ENCODE assay signal across 16 cellular contexts in the genomic region with DNA sequence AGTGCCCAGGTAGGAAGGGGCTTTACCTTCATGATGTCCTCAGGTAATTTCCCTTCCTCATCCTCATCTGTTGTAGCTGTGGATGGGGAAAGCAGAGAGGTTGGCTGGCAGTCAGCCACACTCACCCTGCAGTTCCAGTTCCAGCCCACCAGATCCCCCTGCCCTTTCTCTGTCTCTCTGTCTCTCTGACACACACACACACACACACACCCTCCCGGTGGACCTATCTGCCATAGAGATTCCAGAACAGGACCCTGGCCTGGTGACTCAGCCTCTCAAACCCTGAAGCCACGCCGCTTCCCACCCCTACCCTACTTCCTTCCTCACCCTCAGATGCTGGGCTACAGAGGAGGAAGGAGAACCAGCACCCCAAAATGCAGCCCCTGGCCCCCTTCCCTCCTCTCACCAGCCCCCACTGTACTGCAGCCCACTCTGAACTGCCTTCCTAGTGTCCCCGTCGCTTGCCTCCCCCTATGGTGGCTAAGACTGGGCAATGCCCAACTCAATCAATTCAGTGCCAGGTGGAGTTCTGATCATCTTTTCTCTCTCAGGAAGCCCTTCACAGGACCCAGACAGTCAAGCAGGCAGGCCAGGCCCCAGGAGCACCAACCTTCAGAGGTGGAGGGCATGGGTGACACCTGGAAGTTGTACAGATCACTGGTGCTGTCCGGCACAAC. TPM values are rescaled to one million over a fixed set of nuclear protein-coding genes. Genes with fewer than 3 reads are reported as not detected.
DNase-seq lines count a peak whose midpoint lies in the region; ATAC-seq and TF ChIP-seq lines count a peak whose summit lies in the region.
"Had no signal": no experiment of that assay in that cellular context is flagged by ENCODE, and none has a peak within 500 bp of the region (broad histone marks: within the 10 kb centered on the region; RNA-seq: fewer than 3 reads in every experiment).

No MANE protein-coding gene starts in this region.

- H3K79me2 ChIP-seq in hepatocyte = peaks cover 28% of the 10 kb centered on the region

- DNase-seq in activated CD4-positive, alpha-beta T cell treated with anti-CD3 and anti-CD28 coated beads for 36 hours = peak; percentile 28
- DNase-seq in activated CD4-positive, alpha-beta T cell treated with anti-CD3 and anti-CD28 coated beads, Interleukin-2, amount 50 U/mL, for 1 hour = no peak
- peak; percentile 44 for DNase-seq in activated T-cell treated with anti-CD3 and anti-CD28 coated beads, Interleukin-2, amount 50 U/mL, for 24 hours
- DNase-seq in esophagus muscularis mucosa (ENCODE audit: extremely low spot score) (no peak), NCI-H1048 (lab: John Stamatoyannopoulos, UW) (no peak), hepatocyte (ENCODE audit: low spot score) (no peak)
- peak; percentile 11 to 37 for DNase-seq in stimulated activated naive CD8-positive, alpha-beta T cell treated with anti-CD3 and anti-CD28 coated beads, Interleukin-15, amount 100 ng/mL, for 72 hours
- DNase-seq: cerebellar nuclear complex, HFFc6, mesenchymal stem cell, NCI-H69 had no signal

- TF ChIP-seq CTCF in esophagus muscularis mucosa (IDR thresholded peaks at IDR 0.05) (no peak), hepatocyte (IDR thresholded peaks at IDR 0.05; ENCODE audit: poor library complexity) (no peak)

- H3K36me3 ChIP-seq in esophagus muscularis mucosa (peaks cover 48 to 76% (median 68%) of the 10 kb centered on the region in 4 donors), hepatocyte (replicated peaks; ENCODE audit: insufficient read depth, low read depth) (no peaks in the 10 kb centered on the region)

- H3K9me3 Mint-ChIP-seq in activated CD4-positive, alpha-beta T cell treated with anti-CD3 and anti-CD28 coated beads for 36 hours (ENCODE audit: low read depth) = no peaks in the 10 kb centered on the region
- no peaks in the 10 kb centered on the region for H3K9me3 Mint-ChIP-seq in activated T-cell treated with anti-CD3 and anti-CD28 coated beads, Interleukin-2, amount 50 U/mL, for 24 hours
- H3K9me3 Mint-ChIP-seq in stimulated activated naive CD8-positive, alpha-beta T cell treated with anti-CD3 and anti-CD28 coated beads, Interleukin-15, amount 100 ng/mL, for 72 hours = no peaks in the 10 kb centered on the region
- H3K9me3 Mint-ChIP-seq: HFFc6 had no signal

- H3K4me3 ChIP-seq in esophagus muscularis mucosa (no peak overlapping the region), hepatocyte (no peak overlapping the region)
- H3K4me3 ChIP-seq: SK-N-MC had no signal

- TF ChIP-seq EP300 in esophagus muscularis mucosa (IDR thresholded peaks at IDR 0.05) = no peak

- intact Hi-C loops in activated CD4-positive, alpha-beta T cell treated with anti-CD3 and anti-CD28 coated beads for 36 hours (cut with DNase I, micrococcal nuclease) = no loop called here
- intact Hi-C loops in esophagus muscularis mucosa (cut with DNase I) = no loop called here

- peaks cover 25% of the 10 kb centered on the region for H4K20me1 ChIP-seq in hepatocyte (ENCODE audit: insufficient read depth, poor library complexity, severe bottlenecking)

- H3K9me3 ChIP-seq in esophagus muscularis mucosa (no peaks in the 10 kb centered on the region), hepatocyte (ENCODE audit: low read depth) (no peaks in the 10 kb centered on the region)

- CTCF ChIA-PET in activated CD4-positive, alpha-beta T cell treated with anti-CD3 and anti-CD28 coated beads for 36 hours (lab: Charles Lee) = interaction anchor here (0.8 to 1.8 kb wide), 3 partner anchors 13 to 60 kb away, joined by 4 read pairs; no protein-coding TSS in a partner anchor

- H3K27ac ChIP-seq in esophagus muscularis mucosa (replicated peaks in 1 of 4) = peak overlapping the region; percentile 2 to 98 (median 26)
- no peak overlapping the region for H3K27ac ChIP-seq in hepatocyte
- H3K27ac ChIP-seq: SK-N-MC had no signal

- TF ChIP-seq POLR2A in esophagus muscularis mucosa (IDR thresholded peaks at IDR 0.05; ENCODE audit: low read depth) = no peak

- no peaks in the 10 kb centered on the region for H3K9me2 ChIP-seq in hepatocyte (replicated peaks; ENCODE audit: insufficient read depth)

- H3K27me3 ChIP-seq in esophagus muscularis mucosa = no peaks in the 10 kb centered on the region
- H3K27me3 ChIP-seq in hepatocyte = no peaks in the 10 kb centered on the region

- H3K4me1 Mint-ChIP-seq in activated CD4-positive, alpha-beta T cell treated with anti-CD3 and anti-CD28 coated beads for 36 hours = peaks cover 58% of the 10 kb centered on the region
- peaks cover 72% of the 10 kb centered on the region for H3K4me1 Mint-ChIP-seq in activated T-cell treated with anti-CD3 and anti-CD28 coated beads, Interleukin-2, amount 50 U/mL, for 24 hours (ENCODE audit: low read depth)
- H3K4me1 Mint-ChIP-seq in stimulated activated naive CD8-positive, alpha-beta T cell treated with anti-CD3 and anti-CD28 coated beads, Interleukin-15, amount 100 ng/mL, for 72 hours = peaks cover 85% of the 10 kb centered on the region

- H3K4me3 Mint-ChIP-seq in activated CD4-positive, alpha-beta T cell treated with anti-CD3 and anti-CD28 coated beads for 36 hours = peak overlapping the region; percentile 96
- peak overlapping the region; percentile 95 for H3K4me3 Mint-ChIP-seq in activated T-cell treated with anti-CD3 and anti-CD28 coated beads, Interleukin-2, amount 50 U/mL, for 24 hours
- H3K4me3 Mint-ChIP-seq in stimulated activated naive CD8-positive, alpha-beta T cell treated with anti-CD3 and anti-CD28 coated beads, Interleukin-15, amount 100 ng/mL, for 72 hours = peak overlapping the region; percentile 96 to 97
- H3K4me3 Mint-ChIP-seq: HFFc6 had no signal

- H3K36me3 Mint-ChIP-seq in activated CD4-positive, alpha-beta T cell treated with anti-CD3 and anti-CD28 coated beads for 36 hours (ENCODE audit: low read depth) = peaks cover 77% of the 10 kb centered on the region
- peaks cover 95% of the 10 kb centered on the region for H3K36me3 Mint-ChIP-seq in activated T-cell treated with anti-CD3 and anti-CD28 coated beads, Interleukin-2, amount 50 U/mL, for 24 hours (ENCODE audit: low read depth)

- peaks cover 43 to 67% (median 53%) of the 10 kb centered on the region in 4 donors for H3K4me1 ChIP-seq in esophagus muscularis mucosa
- peaks cover 13% of the 10 kb centered on the region for H3K4me1 ChIP-seq in hepatocyte (ENCODE audit: insufficient read depth)

- H3K4me2 ChIP-seq in hepatocyte = no peak overlapping the region

- H3K27me3 Mint-ChIP-seq in activated CD4-positive, alpha-beta T cell treated with anti-CD3 and anti-CD28 coated beads for 36 hours = no peaks in the 10 kb centered on the region
- no peaks in the 10 kb centered on the region for H3K27me3 Mint-ChIP-seq in activated T-cell treated with anti-CD3 and anti-CD28 coated beads, Interleukin-2, amount 50 U/mL, for 24 hours
- no peaks in the 10 kb centered on the region for H3K27me3 Mint-ChIP-seq in stimulated activated naive CD8-positive, alpha-beta T cell treated with anti-CD3 and anti-CD28 coated beads, Interleukin-15, amount 100 ng/mL, for 72 hours

- H2AFZ ChIP-seq in hepatocyte = no peak overlapping the region

- whole genome bisulfite sequencing in esophagus muscularis mucosa = 72% methylated on average over 5 of the region's 6 CpGs
- 78% methylated on average over 5 of the region's 6 CpGs for WGBS in hepatocyte (ENCODE audit: low lambda C conversion rate, missing lambda C conversion rate)

- POLR2A ChIA-PET in activated CD4-positive, alpha-beta T cell treated with anti-CD3 and anti-CD28 coated beads for 36 hours (lab: Charles Lee) = interaction anchor here (0.6 to 10.0 kb wide), 8 partner anchors 12 to 299 kb away, joined by 3 to 130 read pairs (median 19); no protein-coding TSS in a partner anchor

- no peak for ATAC-seq in activated CD4-positive, alpha-beta T cell treated with anti-CD3 and anti-CD28 coated beads for 36 hours
- no peak for ATAC-seq in stimulated activated naive CD8-positive, alpha-beta T cell treated with anti-CD3 and anti-CD28 coated beads, Interleukin-15, amount 100 ng/mL, for 72 hours
- no peak for ATAC-seq in activated CD4-positive, CD25-positive, alpha-beta regulatory T cell treated with anti-CD3 and anti-CD28 coated beads, Interleukin-2, amount 50 U/mL, for 24 hours

- H3K27ac Mint-ChIP-seq in activated CD4-positive, alpha-beta T cell treated with anti-CD3 and anti-CD28 coated beads for 36 hours = peak overlapping the region; percentile 92
- H3K27ac Mint-ChIP-seq in activated T-cell treated with anti-CD3 and anti-CD28 coated beads, Interleukin-2, amount 50 U/mL, for 24 hours = peak overlapping the region; percentile 98
- peak overlapping the region; percentile 95 to 98 for H3K27ac Mint-ChIP-seq in stimulated activated naive CD8-positive, alpha-beta T cell treated with anti-CD3 and anti-CD28 coated beads, Interleukin-15, amount 100 ng/mL, for 72 hours
- H3K27ac Mint-ChIP-seq: HFFc6 had no signal

RNA-seq across cellular contexts. Expression of a gene that starts 4.8 kb away (rescaled TPM):
- 100 to 1,000 TPM; 121 to 130 TPM for total RNA-seq in activated CD4-positive, alpha-beta T cell treated with anti-CD3 and anti-CD28 coated beads for 36 hours
- total RNA-seq in esophagus muscularis mucosa (100 to 1,000 TPM in 1 of 4 donors, 10 to 100 TPM in 3; 20.6 to 289 (median 29.6) TPM), hepatocyte (25.6 and 30.9 TPM in 2 replicates)
- 35.8 and 44.8 TPM in 2 replicates for polyA plus RNA-seq in hepatocyte

RNA-seq across cellular contexts. Expression of a gene that starts 57.5 kb away (rescaled TPM):
- 1 to 10 TPM in 1 of 2 experiments, under 1 TPM in 1; 0.69 to 1.6 TPM for total RNA-seq in activated CD4-positive, alpha-beta T cell treated with anti-CD3 and anti-CD28 coated beads for 36 hours
- total RNA-seq in esophagus muscularis mucosa = not detected
- not detected in 2 replicates for total RNA-seq in hepatocyte
- not detected in 2 replicates for polyA plus RNA-seq in hepatocyte
- total RNA-seq: A172, fibroblast of villous mesenchyme, HFFc6, skeletal muscle tissue had no signal

Comparison
In these comparisons a context has a peak if more than half of its experiments do, and no peak if none do; other contexts are left out.
1. DNase-seq: peak in activated CD4-positive, alpha-beta T cell treated with anti-CD3 and anti-CD28 coated beads for 36 hours (single experiment), activated T-cell treated with anti-CD3 and anti-CD28 coated beads, Interleukin-2, amount 50 U/mL, for 24 hours (single experiment) and stimulated activated naive CD8-positive, alpha-beta T cell treated with anti-CD3 and anti-CD28 coated beads, Interleukin-15, amount 100 ng/mL, for 72 hours (2 of 2); none in activated CD4-positive, alpha-beta T cell treated with anti-CD3 and anti-CD28 coated beads, Interleukin-2, amount 50 U/mL, for 1 hour (single experiment), esophagus muscularis mucosa (single experiment), NCI-H1048 (single experiment) and hepatocyte (single experiment).
2. Peak in every context shown above with its lines, with median percentiles within 50 percentile points of each other: H3K27ac Mint-ChIP-seq and H3K4me3 Mint-ChIP-seq.